1 cellular context compared by ENCODE assay signal in genomic region chr12:116694653-116695463, GRCh38.
A peak's percentile ranks its signal among the peaks of the same experiment; 100 is the strongest.
TF ChIP-seq lines count a peak whose summit lies in the region.

No MANE protein-coding gene starts in this region.

TF ChIP-seq in GM12878, 131 proteins besides CTCF, POLR2A, EP300 and RAD21:
- TF ChIP-seq ZNF274 (IDR thresholded peaks at IDR 0.05; ENCODE audit: insufficient read depth, insufficient read length) = no peak
- peak in 1 of 2 experiments; percentile 45; a peak in 1 of 4 replicates for TF ChIP-seq BHLHE40 (IDR thresholded peaks at IDR 0.05; ENCODE audit: borderline replicate concordance in 1 of 2, low read depth in 2 of 2, low read length in 1 of 2)
- TF ChIP-seq, protein P1, sequence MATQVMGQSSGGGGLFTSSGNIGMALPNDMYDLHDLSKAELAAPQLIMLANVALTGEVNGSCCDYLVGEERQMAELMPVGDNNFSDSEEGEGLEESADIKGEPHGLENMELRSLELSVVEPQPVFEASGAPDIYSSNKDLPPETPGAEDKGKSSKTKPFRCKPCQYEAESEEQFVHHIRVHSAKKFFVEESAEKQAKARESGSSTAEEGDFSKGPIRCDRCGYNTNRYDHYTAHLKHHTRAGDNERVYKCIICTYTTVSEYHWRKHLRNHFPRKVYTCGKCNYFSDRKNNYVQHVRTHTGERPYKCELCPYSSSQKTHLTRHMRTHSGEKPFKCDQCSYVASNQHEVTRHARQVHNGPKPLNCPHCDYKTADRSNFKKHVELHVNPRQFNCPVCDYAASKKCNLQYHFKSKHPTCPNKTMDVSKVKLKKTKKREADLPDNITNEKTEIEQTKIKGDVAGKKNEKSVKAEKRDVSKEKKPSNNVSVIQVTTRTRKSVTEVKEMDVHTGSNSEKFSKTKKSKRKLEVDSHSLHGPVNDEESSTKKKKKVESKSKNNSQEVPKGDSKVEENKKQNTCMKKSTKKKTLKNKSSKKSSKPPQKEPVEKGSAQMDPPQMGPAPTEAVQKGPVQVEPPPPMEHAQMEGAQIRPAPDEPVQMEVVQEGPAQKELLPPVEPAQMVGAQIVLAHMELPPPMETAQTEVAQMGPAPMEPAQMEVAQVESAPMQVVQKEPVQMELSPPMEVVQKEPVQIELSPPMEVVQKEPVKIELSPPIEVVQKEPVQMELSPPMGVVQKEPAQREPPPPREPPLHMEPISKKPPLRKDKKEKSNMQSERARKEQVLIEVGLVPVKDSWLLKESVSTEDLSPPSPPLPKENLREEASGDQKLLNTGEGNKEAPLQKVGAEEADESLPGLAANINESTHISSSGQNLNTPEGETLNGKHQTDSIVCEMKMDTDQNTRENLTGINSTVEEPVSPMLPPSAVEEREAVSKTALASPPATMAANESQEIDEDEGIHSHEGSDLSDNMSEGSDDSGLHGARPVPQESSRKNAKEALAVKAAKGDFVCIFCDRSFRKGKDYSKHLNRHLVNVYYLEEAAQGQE (IDR thresholded peaks at IDR 0.05; ENCODE audit: low read depth, low read length) = no peak
- TF ChIP-seq NFXL1 (IDR thresholded peaks at IDR 0.05; ENCODE audit: borderline replicate concordance) = no peak
- 0 out of 2 replicates have a peak, but pooled peaks have one; percentile 29 for TF ChIP-seq RUNX3 (IDR thresholded peaks at IDR 0.05; ENCODE audit: low read length)
- TF ChIP-seq CBX5 (IDR thresholded peaks at IDR 0.05; ENCODE audit: low read depth) = no peak
- TF ChIP-seq KLF5 (IDR thresholded peaks at IDR 0.05; ENCODE audit: partially characterized antibody) = no peak
- no peak for TF ChIP-seq CHD4 (IDR thresholded peaks at IDR 0.05)
